17 cellular contexts compared by ENCODE assay signal in the genomic region with DNA sequence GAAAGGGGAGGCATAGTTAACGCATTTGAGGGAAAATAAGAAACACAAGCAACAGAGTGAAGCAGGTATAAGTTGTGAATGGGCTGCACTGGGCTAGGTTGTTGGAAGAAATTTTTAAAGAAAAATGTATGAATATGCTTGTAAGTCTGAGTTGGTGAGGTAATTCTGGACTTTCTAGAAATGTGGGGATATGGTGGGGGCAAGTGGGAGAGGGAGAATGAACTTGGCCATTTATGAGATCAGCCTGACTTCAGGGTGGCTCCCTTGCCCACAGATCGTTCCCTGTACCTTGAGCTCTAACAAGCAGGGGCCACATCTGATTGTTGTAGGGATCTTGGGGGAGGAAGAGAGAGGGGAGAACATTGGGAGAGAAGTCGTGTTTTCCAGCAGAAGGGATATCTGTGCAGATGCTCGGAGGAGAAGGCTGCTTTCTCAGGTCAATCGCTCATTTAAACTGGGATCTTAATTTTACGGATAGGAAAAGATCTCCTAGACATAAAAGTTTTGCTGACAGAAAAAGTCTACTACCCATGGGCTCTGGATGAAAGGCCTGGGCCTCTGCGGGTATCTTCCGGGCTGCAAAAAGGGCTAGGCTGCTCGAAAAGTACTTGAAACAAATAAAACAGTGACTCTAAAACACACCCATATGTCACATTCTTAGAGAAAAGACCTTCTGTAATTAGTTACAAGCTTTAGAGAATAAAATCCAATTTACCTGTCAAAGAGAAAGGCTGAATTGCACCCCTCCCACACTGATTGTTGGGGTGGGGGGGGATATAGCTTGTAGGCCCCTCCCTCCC. TPM values are rescaled to one million over a fixed set of nuclear protein-coding genes. Genes with fewer than 3 reads are reported as not detected.
DNase-seq lines count a peak whose midpoint lies in the region; ATAC-seq and TF ChIP-seq lines count a peak whose summit lies in the region.
"Had no signal": no experiment of that assay in that cellular context is flagged by ENCODE, and none has a peak within 500 bp of the region (broad histone marks: within the 10 kb centered on the region; RNA-seq: fewer than 3 reads in every experiment).

No MANE protein-coding gene starts in this region.

- H3K36me3 Mint-ChIP-seq in progenitor cell of endocrine pancreas (ENCODE audit: insufficient read depth) (no peaks in the 10 kb centered on the region), glutamatergic neuron (ENCODE audit: unreplicated experiment) (no peaks in the 10 kb centered on the region)
- no peaks in the 10 kb centered on the region for H3K36me3 Mint-ChIP-seq in activated T-helper 17 cell treated with anti-CD3 and anti-CD28 coated beads, Interleukin-2, amount 50 U/mL, for 72 hours (ENCODE audit: low read depth)

- peak overlapping the region; percentile 57; the same call in 1 of the 2 replicates for H3K9ac ChIP-seq in iPS-20b (ENCODE audit: low read depth, low read length)

- no peak for ATAC-seq in activated T-helper 17 cell treated with anti-CD3 and anti-CD28 coated beads, Interleukin-2, amount 50 U/mL, for 72 hours (replicated peaks)
- ATAC-seq: GM12878, Right ventricle myocardium inferior had no signal

- DNase-seq in HAP-1 (ENCODE audit: low spot score in 2 of 2) (peak; percentile 38 to 42), astrocyte of the hippocampus (ENCODE audit: low read depth, low spot score) (peak; percentile 13), progenitor cell of endocrine pancreas (ENCODE audit: low spot score, unreplicated experiment) (no peak), glutamatergic neuron (no peak)
- DNase-seq in activated naive CD4-positive, alpha-beta T cell treated with anti-CD3 and anti-CD28 coated beads, Interleukin-2, amount 50 U/mL, for 16 hours: no peak
- DNase-seq: activated CD4-positive, alpha-beta T cell treated with anti-CD3 and anti-CD28 coated beads, Interleukin-2, amount 10 ng/mL, durations not matched to agents 24 days and 14 days; activated CD8-positive, alpha-beta memory T cell treated with anti-CD3 and anti-CD28 coated beads, Interleukin-2, amount 50 U/mL, for 4 hours; aorta; CD4-positive, CD25-positive, alpha-beta regulatory T cell; kidney glomerular epithelial cell; NCI-H2081 treated with DMSO at 0.1 percent for 48 hours; NCI-H510A treated with DMSO at 0.1 percent for 48 hours; nephron progenitor cell had no signal

- TF ChIP-seq CTCF in progenitor cell of endocrine pancreas (IDR thresholded peaks at IDR 0.05; ENCODE audit: unreplicated experiment): no peak
- TF ChIP-seq CTCF in glutamatergic neuron (IDR thresholded peaks at IDR 0.05; ENCODE audit: partially characterized antibody, unreplicated experiment): no peak

- H3K4me3 ChIP-seq in HAP-1 (no peak overlapping the region), iPS-20b (ENCODE audit: low read length) (no peak overlapping the region)
- H3K4me3 ChIP-seq: GM12878 had no signal

- no peaks in the 10 kb centered on the region for H3K27me3 Mint-ChIP-seq in progenitor cell of endocrine pancreas
- peaks cover 9% of the 10 kb centered on the region for H3K27me3 Mint-ChIP-seq in activated T-helper 17 cell treated with anti-CD3 and anti-CD28 coated beads, Interleukin-2, amount 50 U/mL, for 72 hours
- peaks cover 4% of the 10 kb centered on the region for H3K27me3 Mint-ChIP-seq in glutamatergic neuron (ENCODE audit: unreplicated experiment)

- H3K27ac Mint-ChIP-seq in progenitor cell of endocrine pancreas: peak overlapping the region; percentile 80
- H3K27ac Mint-ChIP-seq in activated T-helper 17 cell treated with anti-CD3 and anti-CD28 coated beads, Interleukin-2, amount 50 U/mL, for 72 hours: no peak overlapping the region
- H3K27ac Mint-ChIP-seq in glutamatergic neuron (ENCODE audit: unreplicated experiment): no peak overlapping the region
- H3K27ac Mint-ChIP-seq: activated CD4-positive, alpha-beta T cell treated with anti-CD3 and anti-CD28 coated beads, Interleukin-2, amount 10 ng/mL, durations not matched to agents 24 days and 14 days; nephron progenitor cell had no signal

- no peaks in the 10 kb centered on the region for H3K9me3 Mint-ChIP-seq in progenitor cell of endocrine pancreas (ENCODE audit: low read depth)
- no peaks in the 10 kb centered on the region for H3K9me3 Mint-ChIP-seq in activated T-helper 17 cell treated with anti-CD3 and anti-CD28 coated beads, Interleukin-2, amount 50 U/mL, for 72 hours
- peaks cover 2% of the 10 kb centered on the region for H3K9me3 Mint-ChIP-seq in glutamatergic neuron (ENCODE audit: unreplicated experiment)
- H3K9me3 Mint-ChIP-seq: activated CD4-positive, alpha-beta T cell treated with anti-CD3 and anti-CD28 coated beads, Interleukin-2, amount 10 ng/mL, durations not matched to agents 24 days and 14 days; nephron progenitor cell had no signal

- peak overlapping the region; percentile 18 for H3K27ac ChIP-seq in iPS-20b (ENCODE audit: low read length)

- H3K36me3 ChIP-seq in HAP-1 (replicated peaks): no peaks in the 10 kb centered on the region
- H3K36me3 ChIP-seq in iPS-20b (ENCODE audit: insufficient read depth, low read depth, low read length): no peaks in the 10 kb centered on the region

- in situ Hi-C loops in HAP-1 (cut with MboI; ENCODE audit: low sequenced_read_pairs): no loop called here

- H3K27me3 ChIP-seq in HAP-1 (ENCODE audit: low read depth) (no peaks in the 10 kb centered on the region), iPS-20b (ENCODE audit: insufficient read depth, low read length) (no peaks in the 10 kb centered on the region)

- H3K4me1 Mint-ChIP-seq in progenitor cell of endocrine pancreas (ENCODE audit: low read depth): peaks cover 46% of the 10 kb centered on the region
- H3K4me1 Mint-ChIP-seq in activated T-helper 17 cell treated with anti-CD3 and anti-CD28 coated beads, Interleukin-2, amount 50 U/mL, for 72 hours: peaks cover 4% of the 10 kb centered on the region
- peaks cover 3% of the 10 kb centered on the region for H3K4me1 Mint-ChIP-seq in glutamatergic neuron (ENCODE audit: low read depth, unreplicated experiment)
- H3K4me1 Mint-ChIP-seq: CD4-positive, CD25-positive, alpha-beta regulatory T cell had no signal

- H3K9me3 ChIP-seq in HAP-1 (no peaks in the 10 kb centered on the region), iPS-20b (ENCODE audit: insufficient read depth, low read depth, low read length) (no peaks in the 10 kb centered on the region)

- H3K4me1 ChIP-seq in HAP-1: peaks cover 36% of the 10 kb centered on the region
- H3K4me1 ChIP-seq in iPS-20b (ENCODE audit: insufficient read depth, low read length): peaks cover 42% of the 10 kb centered on the region

- H3K4me3 Mint-ChIP-seq in progenitor cell of endocrine pancreas (ENCODE audit: low read depth): no peak overlapping the region
- no peak overlapping the region for H3K4me3 Mint-ChIP-seq in activated T-helper 17 cell treated with anti-CD3 and anti-CD28 coated beads, Interleukin-2, amount 50 U/mL, for 72 hours
- no peak overlapping the region for H3K4me3 Mint-ChIP-seq in glutamatergic neuron (ENCODE audit: unreplicated experiment)
- H3K4me3 Mint-ChIP-seq: activated CD4-positive, alpha-beta T cell treated with anti-CD3 and anti-CD28 coated beads, Interleukin-2, amount 10 ng/mL, durations not matched to agents 24 days and 14 days; CD4-positive, CD25-positive, alpha-beta regulatory T cell had no signal

RNA-seq across cellular contexts. Expression of a gene that starts 42.6 kb away (rescaled TPM):
- total RNA-seq in progenitor cell of endocrine pancreas (238 and 247 TPM in 2 replicates), glutamatergic neuron (ENCODE audit: unreplicated experiment) (0.66 TPM)
- total RNA-seq in activated T-helper 17 cell treated with anti-CD3 and anti-CD28 coated beads, Interleukin-2, amount 50 U/mL, for 72 hours: 1 to 10 TPM in 1 of 2 donors, under 1 TPM in 1; 0.54 to 1.2 TPM

Comparison
In these comparisons a context has a peak if more than half of its experiments do, and no peak if none do; other contexts are left out.
1. DNase-seq: peak in HAP-1 (2 of 2) and astrocyte of the hippocampus (single experiment); none in progenitor cell of endocrine pancreas (single experiment), glutamatergic neuron (single experiment) and activated naive CD4-positive, alpha-beta T cell treated with anti-CD3 and anti-CD28 coated beads, Interleukin-2, amount 50 U/mL, for 16 hours (single experiment).
2. RNA of a gene that starts 42.6 kb away (total RNA-seq): 238 to 247 TPM in progenitor cell of endocrine pancreas; 0.54 to 1.2 TPM in activated T-helper 17 cell treated with anti-CD3 and anti-CD28 coated beads, Interleukin-2, amount 50 U/mL, for 72 hours and 0.66 TPM in glutamatergic neuron (single experiment); every median in the first group is over 100 times any median in the second.